Comparison of ENCODE assay signal across 11 cellular contexts in genomic region chr6:151847064-151847463, GRCh38. TPM values are rescaled to one million over a fixed set of nuclear protein-coding genes. Genes with fewer than 3 reads are reported as not detected.
DNase-seq lines count a peak whose midpoint lies in the region; ATAC-seq and TF ChIP-seq lines count a peak whose summit lies in the region.
"Had no signal": no experiment of that assay in that cellular context is flagged by ENCODE, and none has a peak within 500 bp of the region (broad histone marks: within the 10 kb centered on the region; RNA-seq: fewer than 3 reads in every experiment).

No MANE protein-coding gene starts in this region.

- H3K4me1 Mint-ChIP-seq in activated CD4-positive, alpha-beta T cell treated with anti-CD3 and anti-CD28 coated beads for 36 hours, result no peaks in the 10 kb centered on the region
- H3K4me1 Mint-ChIP-seq: brain, mesothelial cell of epicardium had no signal

- no peak overlapping the region for H3K4me3 Mint-ChIP-seq in activated CD4-positive, alpha-beta T cell treated with anti-CD3 and anti-CD28 coated beads for 36 hours
- H3K4me3 Mint-ChIP-seq: brain, mesothelial cell of epicardium had no signal

- H3K4me2 ChIP-seq in PC-3 (ENCODE audit: low read length), result no peak overlapping the region

- no peak overlapping the region for H3K9ac ChIP-seq in PC-3 (ENCODE audit: low read length)

- POLR2A ChIA-PET in activated CD4-positive, alpha-beta T cell treated with anti-CD3 and anti-CD28 coated beads for 36 hours (lab: Charles Lee), result no interaction called here
- POLR2A ChIA-PET in PC-3 (lab: Charles Lee; ENCODE audit: unreplicated experiment), result interaction anchor here (0.6 kb wide), 1 partner anchor 129 kb away, joined by 8 read pairs; no protein-coding TSS in a partner anchor

- H3K4me3 ChIP-seq in PC-3 (ENCODE audit: low read length), result no peak overlapping the region

- H2AFZ ChIP-seq in PC-3 (ENCODE audit: low read length), result no peak overlapping the region

- H3K27ac ChIP-seq in PC-3 (ENCODE audit: low read length), result no peak overlapping the region

- no peak for ATAC-seq in activated CD4-positive, alpha-beta T cell treated with anti-CD3 and anti-CD28 coated beads for 36 hours
- no peak for ATAC-seq in PC-3
- ATAC-seq in GM21390 (IDR thresholded peaks at IDR 0.05; ENCODE audit: unreplicated experiment), result no peak
- no peak for ATAC-seq in GM21528 (IDR thresholded peaks at IDR 0.05; ENCODE audit: low FRiP score, unreplicated experiment)

- TF ChIP-seq POLR2A in erythroblast (IDR thresholded peaks at IDR 0.05; ENCODE audit: low read length), result no peak

- no TSS peak for BruUV-seq in PC-3 (replicated peaks; lab: Mats Ljungman, UMichigan)

- H3K36me3 Mint-ChIP-seq in activated CD4-positive, alpha-beta T cell treated with anti-CD3 and anti-CD28 coated beads for 36 hours (ENCODE audit: low read depth), result no peaks in the 10 kb centered on the region
- H3K36me3 Mint-ChIP-seq: brain, mesothelial cell of epicardium had no signal

- H3K79me2 ChIP-seq in PC-3 (ENCODE audit: low read length), result no peaks in the 10 kb centered on the region

- H3K9me3 ChIP-seq in PC-3 (ENCODE audit: low read length), result no peaks in the 10 kb centered on the region

- H3K27me3 ChIP-seq in PC-3 (ENCODE audit: low read length), result no peaks in the 10 kb centered on the region

- H3K4me1 ChIP-seq in PC-3 (ENCODE audit: insufficient read depth, low read length), result no peaks in the 10 kb centered on the region

- H3K27ac Mint-ChIP-seq in activated CD4-positive, alpha-beta T cell treated with anti-CD3 and anti-CD28 coated beads for 36 hours, result no peak overlapping the region
- H3K27ac Mint-ChIP-seq: brain, mesothelial cell of epicardium had no signal

- CTCF ChIA-PET in activated CD4-positive, alpha-beta T cell treated with anti-CD3 and anti-CD28 coated beads for 36 hours (lab: Charles Lee), result interaction anchor here (0.5 to 1.1 kb wide), 3 partner anchors 82 to 614 kb away, joined by 3 to 4 read pairs (median 4); no protein-coding TSS in a partner anchor
- CTCF ChIA-PET in PC-3 (lab: Charles Lee), result no interaction called here

- intact Hi-C loops in activated CD4-positive, alpha-beta T cell treated with anti-CD3 and anti-CD28 coated beads for 36 hours (cut with DNase I, micrococcal nuclease), result no loop called here
- intact Hi-C loops in PC-3 (cut with micrococcal nuclease), result no loop called here

- peak; percentile 23 for DNase-seq in activated CD4-positive, alpha-beta T cell treated with anti-CD3 and anti-CD28 coated beads for 36 hours
- no peak for DNase-seq in activated CD4-positive, alpha-beta T cell treated with anti-CD3 and anti-CD28 coated beads for 1 hour
- DNase-seq in PC-3, result peak; percentile 60
- DNase-seq in erythroblast (lab: John Stamatoyannopoulos, UW), result peak; percentile 2 to 11
- DNase-seq in pulmonary artery endothelial cell (ENCODE audit: low read depth, low spot score), result peak; percentile 17
- no peak for DNase-seq in NCI-H2081 treated with DMSO at 0.1 percent for 48 hours (lab: John Stamatoyannopoulos, UW)
- DNase-seq: stimulated activated CD4-positive, alpha-beta T cell treated with anti-CD3 and anti-CD28 coated beads, Interleukin-4, amount 100 ng/mL, for 1 hour had no signal

- no peak for TF ChIP-seq CTCF in PC-3 (conservative IDR thresholded peaks at IDR 0.05; ENCODE audit: low read depth, low read length)

- no peaks in the 10 kb centered on the region for H3K27me3 Mint-ChIP-seq in activated CD4-positive, alpha-beta T cell treated with anti-CD3 and anti-CD28 coated beads for 36 hours

- no peaks in the 10 kb centered on the region for H4K20me1 ChIP-seq in PC-3 (ENCODE audit: low read length)

- no peaks in the 10 kb centered on the region for H3K9me2 ChIP-seq in PC-3 (replicated peaks; ENCODE audit: low read length)

- no peaks in the 10 kb centered on the region for H3F3A ChIP-seq in PC-3 (ENCODE audit: low read length, unreplicated experiment)

- no peaks in the 10 kb centered on the region for H3K9me3 Mint-ChIP-seq in activated CD4-positive, alpha-beta T cell treated with anti-CD3 and anti-CD28 coated beads for 36 hours (ENCODE audit: low read depth)
- H3K9me3 Mint-ChIP-seq: mesothelial cell of epicardium had no signal

- H3K36me3 ChIP-seq in PC-3 (ENCODE audit: low read depth, low read length), result no peaks in the 10 kb centered on the region

RNA-seq across cellular contexts. Expression of gene ESR1, which starts 39.6 kb away (rescaled TPM):
- under 1 TPM; 0.04 to 0.48 TPM for total RNA-seq in activated CD4-positive, alpha-beta T cell treated with anti-CD3 and anti-CD28 coated beads for 36 hours
- total RNA-seq in PC-3 (2014; rRNA removed) (2.2 and 5.9 TPM in 2 replicates), pulmonary artery endothelial cell (0.04 and 0.13 TPM in 2 replicates)
- total RNA-seq: mesothelial cell of epicardium had no signal

Comparison
In these comparisons a context has a peak if more than half of its experiments do, and no peak if none do; other contexts are left out.
1. DNase-seq: peak in activated CD4-positive, alpha-beta T cell treated with anti-CD3 and anti-CD28 coated beads for 36 hours (single experiment), PC-3 (single experiment), erythroblast (2 of 2) and pulmonary artery endothelial cell (single experiment); none in activated CD4-positive, alpha-beta T cell treated with anti-CD3 and anti-CD28 coated beads for 1 hour (single experiment) and NCI-H2081 treated with DMSO at 0.1 percent for 48 hours (single experiment).